Comparison of ENCODE assay signal across 11 cellular contexts in the genomic region with DNA sequence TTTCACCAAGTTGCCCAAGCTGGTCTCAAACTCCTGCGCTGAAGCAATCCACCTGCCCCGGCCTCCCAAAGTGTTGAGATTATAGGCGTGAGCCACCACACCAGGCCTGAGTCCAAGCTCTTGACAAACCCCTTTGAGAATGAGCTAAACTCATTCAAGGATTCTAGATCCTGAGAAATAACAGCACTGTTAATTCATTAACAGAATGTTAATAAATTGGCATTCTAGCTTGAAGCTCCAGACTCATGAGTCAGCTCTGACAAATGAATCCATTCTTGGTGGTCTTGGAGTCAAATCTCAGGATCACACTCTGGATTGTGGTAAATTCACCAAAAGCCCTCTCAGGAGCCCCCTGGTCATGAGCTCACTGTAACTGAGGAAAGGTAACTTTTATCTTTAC. TPM values are rescaled to one million over a fixed set of nuclear protein-coding genes. Genes with fewer than 3 reads are reported as not detected.
DNase-seq lines count a peak whose midpoint lies in the region; ATAC-seq and TF ChIP-seq lines count a peak whose summit lies in the region.
"Had no signal": no experiment of that assay in that cellular context is flagged by ENCODE, and none has a peak within 500 bp of the region (broad histone marks: within the 10 kb centered on the region; RNA-seq: fewer than 3 reads in every experiment).

No MANE protein-coding gene starts in this region.

- no peak for ATAC-seq in naive thymus-derived CD4-positive, alpha-beta T cell
- no peak for ATAC-seq in GM19328 (IDR thresholded peaks at IDR 0.05; ENCODE audit: unreplicated experiment)
- ATAC-seq: gastroesophageal sphincter had no signal

- no peaks in the 10 kb centered on the region for H3K27me3 ChIP-seq in CD4-positive, alpha-beta memory T cell (ENCODE audit: insufficient read depth, low read length)
- no peaks in the 10 kb centered on the region for H3K27me3 ChIP-seq in HUES64 (ENCODE audit: insufficient read depth, low read length)
- no peaks in the 10 kb centered on the region for H3K27me3 ChIP-seq in naive thymus-derived CD4-positive, alpha-beta T cell (ENCODE audit: control insufficient read depth in 2 of 2, insufficient read depth in 2 of 2, low read length in 2 of 2)
- no peaks in the 10 kb centered on the region for H3K27me3 ChIP-seq in dorsolateral prefrontal cortex
- H3K27me3 ChIP-seq: gastroesophageal sphincter had no signal

- intact Hi-C loops in CD4-positive, alpha-beta memory T cell (cut with micrococcal nuclease), result loop anchor here (10.0 kb wide), 1 partner anchor 425 kb away; the partner anchor contains the start of gene NEDD4L
- intact Hi-C loops in naive thymus-derived CD4-positive, alpha-beta T cell (cut with micrococcal nuclease), result loop anchor here (2.0 to 5.0 kb wide), 4 partner anchors 502 to 1739 kb away; partner anchors contain the start of genes LMAN1 (in 2 of the 2) and SEC11C (in 1 of the 2)
- intact Hi-C loops in dorsolateral prefrontal cortex (cut with DNase I), result loop anchor here in 1 of 2 donors (2.0 to 10.0 kb wide), 2 partner anchors 33 to 425 kb away; partner anchors contain the start of genes FECH and NEDD4L

- no peak overlapping the region for H3K4me3 ChIP-seq in CD4-positive, alpha-beta memory T cell (ENCODE audit: low read length in 2 of 2)
- H3K4me3 ChIP-seq in HUES64 (ENCODE audit: low read length) (peak overlapping the region; percentile 92; the same call in 1 of the 2 replicates), dorsolateral prefrontal cortex (peak overlapping the region in 7 of 59 donors; percentile 4 to 86 (median 81))
- H3K4me3 ChIP-seq in naive thymus-derived CD4-positive, alpha-beta T cell (ENCODE audit: low read length), result no peak overlapping the region

- peaks cover 15% of the 10 kb centered on the region for H3K36me3 ChIP-seq in CD4-positive, alpha-beta memory T cell (ENCODE audit: insufficient read depth, low read length)
- peaks cover 41% of the 10 kb centered on the region for H3K36me3 ChIP-seq in HUES64 (ENCODE audit: insufficient read depth, low read length)
- H3K36me3 ChIP-seq in naive thymus-derived CD4-positive, alpha-beta T cell (ENCODE audit: control insufficient read depth in 2 of 3, insufficient read depth in 3 of 3, low read length in 3 of 3), result peaks cover 0 to 5% (median 0%) of the 10 kb centered on the region in 3 experiments

- peaks cover 14 to 26% of the 10 kb centered on the region in 2 donors for H3K36me3 Mint-ChIP-seq in CD4-positive, alpha-beta memory T cell
- H3K36me3 Mint-ChIP-seq in activated naive CD8-positive, alpha-beta T cell treated with anti-CD3 and anti-CD28 coated beads for 36 hours, result peaks cover 36% of the 10 kb centered on the region
- peaks cover 4 to 15% (median 10%) of the 10 kb centered on the region in 5 donors for H3K36me3 Mint-ChIP-seq in naive thymus-derived CD4-positive, alpha-beta T cell

- no peak overlapping the region for H3K9ac ChIP-seq in HUES64 (ENCODE audit: low read depth, low read length)

- CTCF ChIA-PET in CD4-positive, alpha-beta memory T cell (lab: Charles Lee; ENCODE audit: partially characterized antibody), result interaction anchor here (0.9 to 4.0 kb wide), 2 partner anchors 10 to 74 kb away, joined by 3 to 33 read pairs; no protein-coding TSS in a partner anchor
- CTCF ChIA-PET in naive thymus-derived CD4-positive, alpha-beta T cell (lab: Charles Lee), result interaction anchor here (1.3 kb wide), 1 partner anchor 13 kb away, joined by 6 read pairs; no protein-coding TSS in a partner anchor

- in situ Hi-C loops in ACHN (cut with HindIII; ENCODE audit: low pct_ligation_motif_present, low pct_unique_long_range_greater_than_20kb, low sequenced_read_pairs), result no loop called here

- peak overlapping the region; percentile 25 to 97 (median 75) for H3K27ac Mint-ChIP-seq in CD4-positive, alpha-beta memory T cell
- H3K27ac Mint-ChIP-seq in activated naive CD8-positive, alpha-beta T cell treated with anti-CD3 and anti-CD28 coated beads for 36 hours, result peak overlapping the region; percentile 99
- peak overlapping the region in 8 of 9 donors; percentile 65 to 99 (median 96) for H3K27ac Mint-ChIP-seq in naive thymus-derived CD4-positive, alpha-beta T cell

- no peaks in the 10 kb centered on the region for H3K9me3 ChIP-seq in CD4-positive, alpha-beta memory T cell (ENCODE audit: control insufficient read depth in 1 of 2, low read length in 2 of 2)
- no peaks in the 10 kb centered on the region for H3K9me3 ChIP-seq in HUES64 (ENCODE audit: insufficient read depth, low read depth, low read length)
- H3K9me3 ChIP-seq in naive thymus-derived CD4-positive, alpha-beta T cell (ENCODE audit: control insufficient read depth in 2 of 3, low read length in 3 of 3), result no peaks in the 10 kb centered on the region
- H3K9me3 ChIP-seq: gastroesophageal sphincter had no signal

- WGBS in HUES64, result 95% methylated on average over 3 of the region's 3 CpGs

- H3K4me1 ChIP-seq in CD4-positive, alpha-beta memory T cell (ENCODE audit: insufficient read depth, low read length), result peaks cover 31% of the 10 kb centered on the region
- peaks cover 8% of the 10 kb centered on the region; the same call in 1 of the 2 replicates for H3K4me1 ChIP-seq in HUES64 (ENCODE audit: insufficient read depth, low read length)
- peaks cover 13 to 19% of the 10 kb centered on the region in 2 donors for H3K4me1 ChIP-seq in naive thymus-derived CD4-positive, alpha-beta T cell (ENCODE audit: control insufficient read depth in 2 of 2, insufficient read depth in 2 of 2, low read length in 2 of 2)

- H3K4me1 Mint-ChIP-seq in CD4-positive, alpha-beta memory T cell, result peaks cover 21 to 47% (median 34%) of the 10 kb centered on the region in 4 donors
- peaks cover 29% of the 10 kb centered on the region for H3K4me1 Mint-ChIP-seq in activated naive CD8-positive, alpha-beta T cell treated with anti-CD3 and anti-CD28 coated beads for 36 hours
- H3K4me1 Mint-ChIP-seq in naive thymus-derived CD4-positive, alpha-beta T cell, result peaks cover 9 to 52% (median 39%) of the 10 kb centered on the region in 7 donors

- TF ChIP-seq CTCF in dorsolateral prefrontal cortex (IDR thresholded peaks at IDR 0.05 in 54 of 56, conservative IDR thresholded peaks at IDR 0.05 in 2 of 56; ENCODE audit: low read depth in 1 of 56, partially characterized antibody in 56 of 56), result no peak

- H3K27ac ChIP-seq in CD4-positive, alpha-beta memory T cell (ENCODE audit: low read depth, low read length), result no peak overlapping the region
- H3K27ac ChIP-seq in HUES64 (ENCODE audit: low read depth, low read length) (no peak overlapping the region), dorsolateral prefrontal cortex (no peak overlapping the region)
- H3K27ac ChIP-seq in naive thymus-derived CD4-positive, alpha-beta T cell (ENCODE audit: low read depth, low read length), result peak overlapping the region; percentile 85
- H3K27ac ChIP-seq: gastroesophageal sphincter had no signal

- POLR2A ChIA-PET in CD4-positive, alpha-beta memory T cell (lab: Charles Lee; ENCODE audit: partially characterized antibody), result interaction anchor here (5.2 kb wide), 1 partner anchor 10 kb away, joined by 68 read pairs; no protein-coding TSS in a partner anchor
- POLR2A ChIA-PET in naive thymus-derived CD4-positive, alpha-beta T cell (lab: Charles Lee), result interaction anchor here (1.1 to 1.2 kb wide), 2 partner anchors 9 to 13 kb away, joined by 3 to 4 read pairs; no protein-coding TSS in a partner anchor

- no peaks in the 10 kb centered on the region for H3K9me3 Mint-ChIP-seq in CD4-positive, alpha-beta memory T cell
- no peaks in the 10 kb centered on the region for H3K9me3 Mint-ChIP-seq in activated naive CD8-positive, alpha-beta T cell treated with anti-CD3 and anti-CD28 coated beads for 36 hours
- H3K9me3 Mint-ChIP-seq in naive thymus-derived CD4-positive, alpha-beta T cell, result no peaks in the 10 kb centered on the region

- DNase-seq in CD4-positive, alpha-beta memory T cell, result no peak
- no peak for DNase-seq in activated naive CD8-positive, alpha-beta T cell treated with anti-CD3 and anti-CD28 coated beads for 36 hours
- DNase-seq in naive thymus-derived CD4-positive, alpha-beta T cell, result no peak
- no peak for DNase-seq in stimulated activated CD4-positive, alpha-beta T cell treated with anti-CD3 and anti-CD28 coated beads, Interleukin-1b, Interleukin-23, amount 100 ng/mL, for 48 hours
- DNase-seq in dorsolateral prefrontal cortex, result no peak
- no peak for DNase-seq in ACHN
- DNase-seq: cortex of kidney, NCI-H2029 treated with DMSO at 0.1 percent for 48 hours had no signal

- H3K27me3 Mint-ChIP-seq in CD4-positive, alpha-beta memory T cell, result no peaks in the 10 kb centered on the region
- H3K27me3 Mint-ChIP-seq in activated naive CD8-positive, alpha-beta T cell treated with anti-CD3 and anti-CD28 coated beads for 36 hours, result no peaks in the 10 kb centered on the region
- H3K27me3 Mint-ChIP-seq in naive thymus-derived CD4-positive, alpha-beta T cell, result no peaks in the 10 kb centered on the region

- peak overlapping the region in 4 of 8 donors; percentile 21 to 97 (median 78) for H3K4me3 Mint-ChIP-seq in CD4-positive, alpha-beta memory T cell
- peak overlapping the region; percentile 99 for H3K4me3 Mint-ChIP-seq in activated naive CD8-positive, alpha-beta T cell treated with anti-CD3 and anti-CD28 coated beads for 36 hours
- peak overlapping the region in 8 of 10 donors; percentile 43 to 99 (median 92) for H3K4me3 Mint-ChIP-seq in naive thymus-derived CD4-positive, alpha-beta T cell

RNA-seq across cellular contexts. Expression of gene NARS1, which starts 1.8 kb away (rescaled TPM):
- total RNA-seq in CD4-positive, alpha-beta memory T cell, result 10 to 100 TPM; 91.1 to 96.4 TPM
- 10 to 100 TPM; 54.1 to 67.0 TPM for polyA plus RNA-seq in CD4-positive, alpha-beta memory T cell
- 122 TPM for polyA plus RNA-seq in HUES64 (2013, experiment 1 of 2)
- polyA plus RNA-seq in HUES64 (2013, experiment 2 of 2), result 113 TPM
- total RNA-seq in activated naive CD8-positive, alpha-beta T cell treated with anti-CD3 and anti-CD28 coated beads for 36 hours, result 100 to 1,000 TPM; 143 to 144 TPM
- 10 to 100 TPM; 74.1 to 96.3 (median 87.5) TPM for total RNA-seq in naive thymus-derived CD4-positive, alpha-beta T cell
- 10 to 100 TPM; 52.2 to 75.6 TPM for polyA plus RNA-seq in naive thymus-derived CD4-positive, alpha-beta T cell
- 100 to 1,000 TPM in 96 of 120 experiments, 10 to 100 TPM in 24; 62.8 to 161 (median 117) TPM for total RNA-seq in dorsolateral prefrontal cortex

RNA-seq across cellular contexts. Expression of gene FECH, which starts 33.4 kb away (rescaled TPM):
- 10 to 100 TPM; 14.8 to 16.1 TPM for total RNA-seq in CD4-positive, alpha-beta memory T cell
- 10 to 100 TPM; 15.8 to 19.7 TPM for polyA plus RNA-seq in CD4-positive, alpha-beta memory T cell
- 18.9 TPM for polyA plus RNA-seq in HUES64 (2013, experiment 1 of 2)
- polyA plus RNA-seq in HUES64 (2013, experiment 2 of 2), result 18.1 TPM
- total RNA-seq in activated naive CD8-positive, alpha-beta T cell treated with anti-CD3 and anti-CD28 coated beads for 36 hours, result 10 to 100 TPM; 33.4 to 33.7 TPM
- 10 to 100 TPM; 11.7 to 15.3 (median 13.5) TPM for total RNA-seq in naive thymus-derived CD4-positive, alpha-beta T cell
- polyA plus RNA-seq in naive thymus-derived CD4-positive, alpha-beta T cell, result 10 to 100 TPM; 14.2 to 19.4 TPM
- 10 to 100 TPM; 19.5 to 49.7 (median 35.0) TPM for total RNA-seq in dorsolateral prefrontal cortex
